ENCODE assay signal across 8 cellular contexts in the genomic region with DNA sequence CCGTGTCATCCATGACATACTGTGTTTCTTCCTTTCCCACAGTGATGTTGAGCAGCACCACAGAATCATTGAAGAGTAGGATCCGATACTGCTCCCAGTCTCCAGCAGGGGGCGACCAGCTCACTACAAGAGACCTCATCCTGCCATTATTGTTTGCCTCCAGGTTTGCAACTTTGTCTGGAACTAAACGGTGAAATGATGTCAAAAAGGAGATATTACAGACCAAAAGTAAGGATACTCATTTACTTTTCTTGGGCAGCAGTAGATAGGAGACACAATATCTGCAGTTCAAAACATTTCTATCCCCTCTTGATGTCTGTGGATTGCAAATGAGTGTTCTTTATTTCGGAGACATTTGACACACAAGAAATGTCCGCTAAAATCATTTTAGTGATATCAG. TPM values are rescaled to one million over a fixed set of nuclear protein-coding genes. Genes with fewer than 3 reads are reported as not detected.
DNase-seq lines count a peak whose midpoint lies in the region; FAIRE-seq and TF ChIP-seq lines count a peak whose summit lies in the region.

No MANE protein-coding gene starts in this region.

- no peaks in the 10 kb centered on the region for H3K9me3 ChIP-seq in sigmoid colon

- peak; percentile 87 for FAIRE-seq in H54 (lab: Jason Lieb, UNC)

- no peak overlapping the region for H3K4me3 ChIP-seq in sigmoid colon

- H3K4me1 ChIP-seq in sigmoid colon, result no peaks in the 10 kb centered on the region

- peak in 3 of 4 experiments; percentile 49 to 68 (median 60) for TF ChIP-seq CTCF in sigmoid colon (IDR thresholded peaks at IDR 0.05)

- H3K27me3 ChIP-seq in sigmoid colon, result no peaks in the 10 kb centered on the region

- no peaks in the 10 kb centered on the region for H3K36me3 ChIP-seq in sigmoid colon

- no peak overlapping the region for H3K27ac ChIP-seq in sigmoid colon

- no peak for TF ChIP-seq EP300 in sigmoid colon (IDR thresholded peaks at IDR 0.05)

- WGBS in sigmoid colon, 2 donors, result 34% methylated on average over 6 of the region's 6 CpGs

- intact Hi-C loops in sigmoid colon (cut with DNase I), result no loop called here

- DNase-seq in GM04503 (ENCODE audit: low read depth) (peak; percentile 18), H54 (ENCODE audit: insufficient read length, low spot score) (no peak), LoVo (ENCODE audit: low spot score) (peak; percentile 63), SKM-1 (lab: John Stamatoyannopoulos, UW; ENCODE audit: unreplicated experiment) (peak; percentile 6), amniotic stem cell (lab: John Stamatoyannopoulos, UW) (peak; percentile 48), hepatic stellate cell (ENCODE audit: low spot score) (peak; percentile 55), sigmoid colon (peak; percentile 71), 8988T (no peak)

- TF ChIP-seq POLR2A in H54 (IDR thresholded peaks at IDR 0.05; ENCODE audit: low read depth, low read length) (no peak), sigmoid colon (IDR thresholded peaks at IDR 0.05) (no peak)

RNA-seq across cellular contexts. Expression of gene PTPRB, which starts 47.2 kb away (rescaled TPM):
- total RNA-seq in sigmoid colon, result 10 to 100 TPM; 15.8 to 31.9 (median 18.7) TPM
- polyA plus RNA-seq in sigmoid colon, result 1 to 10 TPM; 1.6 to 7.9 (median 1.8) TPM

Comparison
In these comparisons a context has a peak if more than half of its experiments do, and no peak if none do; other contexts are left out.
1. DNase-seq: peak in GM04503 (single experiment), LoVo (single experiment), SKM-1 (single experiment), amniotic stem cell (single experiment), hepatic stellate cell (single experiment) and sigmoid colon (single experiment); none in H54 (single experiment) and 8988T (single experiment).